ENCODE assay signal across 1 cellular context in genomic region chr14:75519826-75520692, GRCh38.
TF ChIP-seq lines count a peak whose summit lies in the region.

No MANE protein-coding gene starts in this region.

TF ChIP-seq in A549, 52 proteins besides CTCF, POLR2A, EP300 and RAD21 (continued from another document):
- TF ChIP-seq USF2 (IDR thresholded peaks at IDR 0.05) (peak; percentile 53), ELK1 (IDR thresholded peaks at IDR 0.05; ENCODE audit: low read depth, low read length) (no peak), ATOH8 (CRISPR knock-in tag; IDR thresholded peaks at IDR 0.05; ENCODE audit: low read depth) (0 out of 2 replicates have a peak, but pooled peaks have one; percentile 36)
